17 cellular contexts compared by ENCODE assay signal in the genomic region with DNA sequence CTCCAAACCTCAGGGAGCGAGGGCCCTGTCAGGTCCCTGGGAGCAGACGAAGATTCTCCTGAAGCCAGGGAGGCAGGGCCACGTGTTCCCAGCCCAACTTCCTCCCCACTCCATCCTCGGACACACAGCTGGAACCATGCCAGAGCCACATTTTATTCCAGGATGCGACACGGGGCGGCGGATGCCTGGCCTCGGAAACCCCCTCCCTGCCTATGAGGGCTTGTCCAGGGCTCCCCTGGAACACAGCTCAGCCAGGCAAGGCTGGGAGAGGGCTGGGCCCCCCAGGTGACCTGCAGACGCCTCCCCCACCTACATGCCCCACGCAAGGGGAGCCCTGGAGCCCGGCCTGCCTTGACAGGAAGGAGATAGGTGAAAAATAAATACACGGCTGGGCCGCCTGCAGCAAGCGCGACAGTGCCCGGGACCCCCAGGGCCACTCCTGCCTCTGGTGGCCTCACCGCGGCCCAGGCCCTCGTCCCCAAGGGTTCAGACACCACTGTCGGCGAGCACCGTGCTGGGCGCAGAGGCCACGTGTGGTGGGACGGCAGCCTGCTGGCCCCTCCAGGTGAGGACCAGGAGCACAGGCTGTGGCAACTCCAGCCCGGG. TPM values are rescaled to one million over a fixed set of nuclear protein-coding genes. Genes with fewer than 3 reads are reported as not detected.
A peak's percentile ranks its signal among the peaks of the same experiment; 100 is the strongest.
DNase-seq lines count a peak whose midpoint lies in the region; ATAC-seq, FAIRE-seq and TF ChIP-seq lines count a peak whose summit lies in the region.
"Had no signal": no experiment of that assay in that cellular context is flagged by ENCODE, and none has a peak within 500 bp of the region (broad histone marks: within the 10 kb centered on the region; RNA-seq: fewer than 3 reads in every experiment).

No MANE protein-coding gene starts in this region.

- no peak for TF ChIP-seq POLR2A in heart left ventricle (IDR thresholded peaks at IDR 0.05)

- no peak for FAIRE-seq in small intestine (lab: Jason Lieb, UNC)
- FAIRE-seq: A204.1, GM18507, HTR-8/SVneo had no signal

- DNase-seq in NCI-H1105 treated with DMSO at 0.1 percent for 48 hours (lab: John Stamatoyannopoulos, UW) = peak; percentile 3
- no peak for DNase-seq in NCI-H1105 (lab: John Stamatoyannopoulos, UW)
- no peak for DNase-seq in RWPE1 (ENCODE audit: low spot score)
- peak; percentile 71 to 80 (median 77) for DNase-seq in heart left ventricle
- peak; percentile 34 for DNase-seq in small intestine
- no peak for DNase-seq in posterior vena cava (ENCODE audit: low spot score)
- DNase-seq: activated CD8-positive, alpha-beta T cell treated with anti-CD3 and anti-CD28 coated beads for 36 hours; GM23248; head of caudate nucleus; kidney glomerular epithelial cell; NCI-H2227 treated with DMSO at 0.1 percent for 48 hours had no signal

- TF ChIP-seq CTCF in RWPE1 (conservative IDR thresholded peaks at IDR 0.05; ENCODE audit: low read depth) = no peak
- no peak for TF ChIP-seq CTCF in heart left ventricle (IDR thresholded peaks at IDR 0.05)

- no peak overlapping the region for H3K4me3 ChIP-seq in heart left ventricle
- no peak overlapping the region for H3K4me3 ChIP-seq in small intestine (ENCODE audit: low read depth in 1 of 2, low read length in 2 of 2)
- H3K4me3 ChIP-seq: GM23248, psoas muscle had no signal

- 39 to 58% (median 55%) methylated on average over 10 to 27 of the region's 27 CpGs for WGBS in heart left ventricle, 4 donors
- WGBS in small intestine, 3 donors = 62 to 80% (median 69%) methylated on average over 19 to 27 of the region's 27 CpGs

- peaks cover 0 to 2% (median 0%) of the 10 kb centered on the region in 9 donors for H3K27me3 ChIP-seq in heart left ventricle
- H3K27me3 ChIP-seq in small intestine (ENCODE audit: control insufficient read depth in 2 of 2, insufficient read depth in 2 of 2, low read length in 2 of 2) = no peaks in the 10 kb centered on the region

- intact Hi-C loops in heart left ventricle (cut with DNase I) = no loop called here
- intact Hi-C loops in posterior vena cava (cut with DNase I) = no loop called here

- CTCF ChIA-PET in RWPE1 (lab: Yijun Ruan, JAX) = no interaction called here

- POLR2A ChIA-PET in RWPE1 (lab: Yijun Ruan, JAX; ENCODE audit: low non-redundant PET) = interaction anchor here (0.9 kb wide), 1 partner anchor 10 kb away, joined by 3 read pairs; no protein-coding TSS in a partner anchor

- H3K9me3 ChIP-seq in heart left ventricle = no peaks in the 10 kb centered on the region
- no peaks in the 10 kb centered on the region for H3K9me3 ChIP-seq in small intestine (ENCODE audit: control insufficient read depth, low read depth)
- H3K9me3 ChIP-seq: psoas muscle had no signal

- peak in 3 of 4 donors; percentile 14 to 73 (median 19) for ATAC-seq in heart left ventricle
- ATAC-seq in HG03457 (IDR thresholded peaks at IDR 0.05; ENCODE audit: unreplicated experiment) = no peak
- no peak for ATAC-seq in GM21390 (IDR thresholded peaks at IDR 0.05; ENCODE audit: unreplicated experiment)
- ATAC-seq: activated CD8-positive, alpha-beta T cell treated with anti-CD3 and anti-CD28 coated beads for 36 hours had no signal

- H3K27ac ChIP-seq in RWPE1 = peak overlapping the region; percentile 18
- H3K27ac ChIP-seq in heart left ventricle = peak overlapping the region in 3 of 12 donors; percentile 5 to 44 (median 21)
- H3K27ac ChIP-seq in small intestine (ENCODE audit: low read depth in 1 of 2, low read length in 1 of 2) = no peak overlapping the region
- H3K27ac ChIP-seq: GM23248, psoas muscle had no signal

- H3K36me3 ChIP-seq in heart left ventricle (peaks cover 0 to 47% (median 37%) of the 10 kb centered on the region in 9 donors), small intestine (ENCODE audit: control insufficient read depth in 2 of 2, insufficient read depth in 2 of 2, low read length in 2 of 2) (peaks cover 24 to 25% of the 10 kb centered on the region in 2 donors)

- peaks cover 0 to 26% (median 14%) of the 10 kb centered on the region in 12 donors for H3K4me1 ChIP-seq in heart left ventricle
- H3K4me1 ChIP-seq in small intestine (ENCODE audit: control insufficient read depth in 2 of 2, insufficient read depth in 1 of 2, low read depth in 1 of 2, low read length in 1 of 2) = no peaks in the 10 kb centered on the region
- H3K4me1 ChIP-seq: psoas muscle had no signal

RNA-seq across cellular contexts. Expression of a gene that starts 21.5 kb away (rescaled TPM):
- 10 to 100 TPM; 14.6 to 27.3 (median 18.6) TPM for total RNA-seq in heart left ventricle
- polyA plus RNA-seq in heart left ventricle = 10 to 100 TPM; 19.7 to 34.1 TPM
- polyA plus RNA-seq in small intestine = 10 to 100 TPM; 38.9 to 87.2 (median 71.9) TPM
- 10 to 100 TPM; 13.2 to 16.3 TPM for total RNA-seq in posterior vena cava

RNA-seq across cellular contexts. Expression of a gene that starts 56.6 kb away (rescaled TPM):
- total RNA-seq in heart left ventricle (10 to 100 TPM in 6 of 9 donors, 1 to 10 TPM in 3; 7.0 to 16.5 (median 12.0) TPM), posterior vena cava (10 to 100 TPM; 16.3 to 17.8 TPM)
- polyA plus RNA-seq in heart left ventricle (10 to 100 TPM in 1 of 2 donors, 1 to 10 TPM in 1; 3.1 to 14.0 TPM), small intestine (100 to 1,000 TPM in 2 of 3 donors, 10 to 100 TPM in 1; 69.2 to 113 (median 102) TPM)

Comparison
In these comparisons a context has a peak if more than half of its experiments do, and no peak if none do; other contexts are left out.
1. DNase-seq: peak in NCI-H1105 treated with DMSO at 0.1 percent for 48 hours (single experiment), heart left ventricle (5 of 5) and small intestine (single experiment); none in NCI-H1105 (single experiment), RWPE1 (single experiment) and posterior vena cava (single experiment).
2. ATAC-seq: peak in heart left ventricle (3 of 4); none in HG03457 (single experiment) and GM21390 (single experiment).